ENCODE assay signal across 11 cellular contexts in the genomic region with DNA sequence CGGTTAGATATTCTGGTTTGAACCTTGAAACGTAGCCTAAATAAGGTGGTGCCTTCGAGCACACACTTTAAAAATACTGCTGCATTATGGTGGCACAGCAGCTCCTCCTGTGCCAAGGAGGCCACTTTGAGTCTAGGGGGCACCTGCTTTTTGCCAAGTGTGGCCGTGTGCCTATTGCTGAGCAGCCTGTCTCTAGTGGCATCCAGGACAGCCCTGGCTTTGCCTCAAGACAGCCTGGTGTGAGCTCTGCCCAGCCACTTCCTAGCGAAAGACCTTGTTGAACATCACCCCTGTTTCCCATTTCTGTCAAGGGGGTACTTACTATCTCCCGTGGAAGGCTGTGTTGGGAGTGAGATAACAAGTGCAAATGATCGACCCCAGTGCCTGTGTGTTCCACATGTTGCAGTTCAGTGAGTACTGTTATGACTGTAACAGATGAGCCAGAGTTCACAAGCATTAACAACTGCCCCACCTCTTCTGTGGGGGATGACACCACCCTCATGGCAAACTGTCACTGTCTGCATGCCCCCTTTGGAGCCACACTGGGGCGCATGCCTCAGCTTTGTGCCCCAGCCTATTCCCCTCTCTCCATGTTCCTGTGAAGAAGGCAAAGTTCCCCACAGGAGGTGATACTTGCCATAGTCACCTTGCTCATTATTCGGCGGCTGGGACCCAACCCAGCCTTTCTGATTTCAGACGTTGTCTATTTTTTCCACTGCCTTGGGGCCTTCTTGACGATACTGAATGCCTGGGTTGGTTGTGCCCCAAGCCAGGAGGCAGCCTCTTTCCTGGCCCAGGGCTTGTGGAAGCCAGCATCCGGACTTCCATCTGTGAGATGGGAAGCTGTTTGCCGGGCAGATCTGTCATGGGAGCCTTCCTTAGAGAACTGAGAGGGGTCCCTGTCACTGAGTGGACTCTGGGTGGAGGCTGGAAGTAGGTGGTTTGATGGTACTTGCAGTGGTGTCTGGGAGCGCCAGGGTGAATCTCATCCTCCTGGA. TPM values are rescaled to one million over a fixed set of nuclear protein-coding genes. Genes with fewer than 3 reads are reported as not detected.
DNase-seq lines count a peak whose midpoint lies in the region; ATAC-seq lines count a peak whose summit lies in the region.
"Had no signal": no experiment of that assay in that cellular context is flagged by ENCODE, and none has a peak within 500 bp of the region (broad histone marks: within the 10 kb centered on the region; RNA-seq: fewer than 3 reads in every experiment).

No MANE protein-coding gene starts in this region.

- peak; percentile 42 for ATAC-seq in GM19023 (IDR thresholded peaks at IDR 0.05; ENCODE audit: unreplicated experiment)
- no peak for ATAC-seq in GM21390 (IDR thresholded peaks at IDR 0.05; ENCODE audit: unreplicated experiment)
- ATAC-seq in aorta (ENCODE audit: low FRiP score), result no peak

- H3K4me1 ChIP-seq in BLaER1, result peaks cover 66% of the 10 kb centered on the region
- peaks cover 0 to 4% of the 10 kb centered on the region in 2 donors for H3K4me1 ChIP-seq in aorta (ENCODE audit: control insufficient read depth in 1 of 2, insufficient read depth in 2 of 2, low read length in 2 of 2)

- H3K27ac ChIP-seq in BLaER1, result 0 out of 2 replicates have a peak overlapping the region, but pooled peaks have one; percentile 4
- H3K27ac ChIP-seq in aorta (ENCODE audit: low read depth in 1 of 2, low read length in 2 of 2), result no peak overlapping the region
- H3K27ac ChIP-seq: heart left ventricle, stomach had no signal

- peaks cover 39% of the 10 kb centered on the region for H3K36me3 ChIP-seq in BLaER1
- H3K36me3 ChIP-seq in aorta (ENCODE audit: control insufficient read depth in 1 of 2, insufficient read depth in 2 of 2, low read length in 1 of 2), result no peaks in the 10 kb centered on the region
- H3K36me3 ChIP-seq: heart left ventricle, stomach had no signal

- H3K4me1 Mint-ChIP-seq in activated CD4-positive, alpha-beta memory T cell treated with anti-CD3 and anti-CD28 coated beads for 36 hours (ENCODE audit: low read depth), result peaks cover 74% of the 10 kb centered on the region

- POLR2A ChIA-PET in activated CD4-positive, alpha-beta memory T cell treated with anti-CD3 and anti-CD28 coated beads for 36 hours (lab: Charles Lee), result interaction anchor here (1.1 to 2.8 kb wide), 3 partner anchors 46 to 49 kb away, joined by 3 to 8 read pairs (median 3); no protein-coding TSS in a partner anchor

- H3K27me3 ChIP-seq in BLaER1 (no peaks in the 10 kb centered on the region), aorta (ENCODE audit: control insufficient read depth in 1 of 2, insufficient read depth in 2 of 2, low read length in 1 of 2) (no peaks in the 10 kb centered on the region)
- H3K27me3 ChIP-seq: heart left ventricle, stomach had no signal

- peak overlapping the region; percentile 12 for H3K4me3 Mint-ChIP-seq in activated CD4-positive, alpha-beta memory T cell treated with anti-CD3 and anti-CD28 coated beads for 36 hours

- H3K9me3 ChIP-seq in BLaER1 (no peaks in the 10 kb centered on the region), aorta (ENCODE audit: control insufficient read depth, low read length) (no peaks in the 10 kb centered on the region)
- H3K9me3 ChIP-seq: heart left ventricle, stomach had no signal

- 66 to 68% methylated on average over 15 of the region's 15 CpGs for WGBS in aorta, 2 donors

- CTCF ChIA-PET in activated CD4-positive, alpha-beta memory T cell treated with anti-CD3 and anti-CD28 coated beads for 36 hours (lab: Charles Lee), result interaction anchor here (0.9 to 3.7 kb wide), 4 partner anchors 32 to 144 kb away, joined by 3 to 21 read pairs (median 4); no protein-coding TSS in a partner anchor

- no peaks in the 10 kb centered on the region for H3K9me3 Mint-ChIP-seq in activated CD4-positive, alpha-beta memory T cell treated with anti-CD3 and anti-CD28 coated beads for 36 hours

- intact Hi-C loops in activated CD4-positive, alpha-beta memory T cell treated with anti-CD3 and anti-CD28 coated beads for 36 hours (cut with micrococcal nuclease), result no loop called here
- intact Hi-C loops in aorta (cut with DNase I), result no loop called here

- H4K20me1 ChIP-seq in BLaER1, result peaks cover 96% of the 10 kb centered on the region

- H3K27ac Mint-ChIP-seq in activated CD4-positive, alpha-beta memory T cell treated with anti-CD3 and anti-CD28 coated beads for 36 hours, result peak overlapping the region; percentile 74

- DNase-seq in activated CD4-positive, alpha-beta memory T cell treated with anti-CD3 and anti-CD28 coated beads for 36 hours, result peak; percentile 68
- peak; percentile 56 for DNase-seq in kidney tubule cell (ENCODE audit: low spot score)
- DNase-seq in NOMO-1 treated with dmso at 0.1 percent for 144 hours (lab: John Stamatoyannopoulos, UW; ENCODE audit: unreplicated experiment), result no peak
- DNase-seq in aorta, result no peak
- no peak for DNase-seq in UCSD-AML1 (lab: John Stamatoyannopoulos, UW; ENCODE audit: unreplicated experiment)
- DNase-seq: heart left ventricle, NCI-H2107, stomach had no signal

- H3K27me3 Mint-ChIP-seq in activated CD4-positive, alpha-beta memory T cell treated with anti-CD3 and anti-CD28 coated beads for 36 hours, result no peaks in the 10 kb centered on the region

- H3K36me3 Mint-ChIP-seq in activated CD4-positive, alpha-beta memory T cell treated with anti-CD3 and anti-CD28 coated beads for 36 hours, result peaks cover 9% of the 10 kb centered on the region

- no peak overlapping the region; the same call in 1 of the 2 replicates for H3K9ac ChIP-seq in BLaER1

- H3K4me2 ChIP-seq in BLaER1, result peak overlapping the region; percentile 20

- H3K4me3 ChIP-seq in BLaER1 (no peak overlapping the region), aorta (ENCODE audit: low read length in 2 of 2) (no peak overlapping the region)
- H3K4me3 ChIP-seq: heart left ventricle, stomach had no signal

RNA-seq across cellular contexts. Expression of a gene that starts 5.4 kb away (rescaled TPM):
- total RNA-seq in activated CD4-positive, alpha-beta memory T cell treated with anti-CD3 and anti-CD28 coated beads for 36 hours, result 100 to 1,000 TPM; 114 TPM
- 10 to 100 TPM; 78.6 to 86.7 TPM for total RNA-seq in aorta
- 10 to 100 TPM; 17.9 to 22.7 TPM for polyA plus RNA-seq in aorta

Comparison
In these comparisons a context has a peak if more than half of its experiments do, and no peak if none do; other contexts are left out.
1. DNase-seq: peak in activated CD4-positive, alpha-beta memory T cell treated with anti-CD3 and anti-CD28 coated beads for 36 hours (single experiment) and kidney tubule cell (single experiment); none in NOMO-1 treated with dmso at 0.1 percent for 144 hours (single experiment), aorta (0 of 2) and UCSD-AML1 (single experiment).